8 cellular contexts compared by ENCODE assay signal in the genomic region with DNA sequence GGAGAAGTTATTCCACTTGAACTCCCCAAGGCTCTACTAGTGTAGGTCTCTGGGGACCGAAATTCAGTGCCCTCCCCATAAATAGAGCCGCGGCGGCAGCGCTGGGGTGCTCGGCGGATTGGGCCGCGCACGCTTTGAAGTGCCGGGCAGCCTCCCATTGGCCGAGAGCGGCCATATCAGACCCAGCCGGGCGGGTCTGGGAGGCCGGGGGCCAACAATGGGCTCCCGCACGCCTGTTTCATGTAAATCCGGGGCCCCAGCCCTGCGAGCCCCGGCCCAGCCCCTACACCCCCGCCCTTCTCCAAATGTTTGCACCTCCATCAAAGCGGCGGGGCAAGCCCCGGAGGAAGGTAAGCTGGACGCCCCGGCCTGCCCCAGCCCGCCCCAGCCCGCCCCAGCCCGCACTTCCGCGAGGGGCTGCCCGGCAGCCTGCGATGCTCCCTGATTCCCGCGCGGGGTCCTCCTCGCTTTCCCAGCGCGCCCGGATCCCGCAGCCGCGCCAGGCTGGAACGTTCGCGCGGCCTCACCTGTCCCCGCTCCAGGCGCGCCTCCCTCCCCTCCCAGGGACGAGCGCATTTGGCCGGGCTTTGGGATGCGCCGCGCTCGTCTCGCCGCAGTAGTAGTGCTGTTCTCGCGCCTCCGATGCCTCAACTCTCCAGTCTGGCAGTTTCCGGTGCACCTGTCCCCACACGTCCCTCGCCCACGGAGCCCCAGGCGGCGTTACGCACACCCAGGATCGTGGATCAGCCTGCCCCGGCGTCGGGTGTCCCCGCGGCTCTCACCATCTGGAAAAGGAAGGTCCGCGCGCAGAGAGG. TPM values are rescaled to one million over a fixed set of nuclear protein-coding genes. Genes with fewer than 3 reads are reported as not detected.
DNase-seq lines count a peak whose midpoint lies in the region; ATAC-seq and TF ChIP-seq lines count a peak whose summit lies in the region.

A gene with protein sequence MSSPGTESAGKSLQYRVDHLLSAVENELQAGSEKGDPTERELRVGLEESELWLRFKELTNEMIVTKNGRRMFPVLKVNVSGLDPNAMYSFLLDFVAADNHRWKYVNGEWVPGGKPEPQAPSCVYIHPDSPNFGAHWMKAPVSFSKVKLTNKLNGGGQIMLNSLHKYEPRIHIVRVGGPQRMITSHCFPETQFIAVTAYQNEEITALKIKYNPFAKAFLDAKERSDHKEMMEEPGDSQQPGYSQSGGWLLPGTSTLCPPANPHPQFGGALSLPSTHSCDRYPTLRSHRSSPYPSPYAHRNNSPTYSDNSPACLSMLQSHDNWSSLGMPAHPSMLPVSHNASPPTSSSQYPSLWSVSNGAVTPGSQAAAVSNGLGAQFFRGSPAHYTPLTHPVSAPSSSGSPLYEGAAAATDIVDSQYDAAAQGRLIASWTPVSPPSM (minus strand): TSS at position 51 of the 815 bp plus-strand sequence. CDS start 260 bp downstream, outside the sequence.

- DNase-seq in CD14-positive monocyte (ENCODE audit: low spot score) (no peak), mesendoderm (peak; percentile 92), H4 (ENCODE audit: low spot score) (no peak)
- peak; percentile 32 for DNase-seq in activated CD8-positive, alpha-beta T cell treated with anti-CD3 and anti-CD28 coated beads for 36 hours
- no peak for DNase-seq in stimulated activated CD8-positive, alpha-beta memory T cell treated with anti-CD3 and anti-CD28 coated beads, Interleukin-4, amount 100 ng/mL, for 48 hours

- H3K9me3 Mint-ChIP-seq in CD14-positive monocyte: peaks cover 0 to 11% (median 3%) of the 10 kb centered on the region in 7 donors
- H3K9me3 Mint-ChIP-seq in activated CD8-positive, alpha-beta T cell treated with anti-CD3 and anti-CD28 coated beads for 36 hours: no peaks in the 10 kb centered on the region

- peak within 1 kb of the TSS; percentile 64 for H3K9ac ChIP-seq in mesendoderm (ENCODE audit: low read length)

- peak within 1 kb of the TSS; percentile 22 for H3K27ac ChIP-seq in mesendoderm (ENCODE audit: low read depth, low read length)

- H3K56ac ChIP-seq in mesendoderm (ENCODE audit: low read length): peak within 1 kb of the TSS; percentile 93

- no peak for TF ChIP-seq CTCF in CD14-positive monocyte (IDR thresholded peaks at IDR 0.05)
- TF ChIP-seq CTCF in activated CD8-positive, alpha-beta T cell treated with anti-CD3 and anti-CD28 coated beads for 36 hours (IDR thresholded peaks at IDR 0.05): no peak

- H2AK5ac ChIP-seq in mesendoderm (ENCODE audit: low read length): no peak within 1 kb of the TSS

- peak within 1 kb of the TSS; percentile 83 for H3K23ac ChIP-seq in mesendoderm (ENCODE audit: low read length)

- peaks cover 40% of the 10 kb centered on the region for H3K79me2 ChIP-seq in mesendoderm (ENCODE audit: control insufficient read depth, insufficient read depth, low read length)

- H3K18ac ChIP-seq in mesendoderm (ENCODE audit: low read length): peak within 1 kb of the TSS; percentile 78

- H3K79me1 ChIP-seq in mesendoderm (ENCODE audit: low read length): peaks cover 8% of the 10 kb centered on the region

- H3K36me3 Mint-ChIP-seq in CD14-positive monocyte: peaks cover 0 to 2% of the 10 kb centered on the region in 2 donors
- H3K36me3 Mint-ChIP-seq in activated CD8-positive, alpha-beta T cell treated with anti-CD3 and anti-CD28 coated beads for 36 hours (ENCODE audit: low read depth): no peaks in the 10 kb centered on the region

- no peak within 1 kb of the TSS for H3K27ac Mint-ChIP-seq in CD14-positive monocyte
- H3K27ac Mint-ChIP-seq in activated CD8-positive, alpha-beta T cell treated with anti-CD3 and anti-CD28 coated beads for 36 hours: no peak within 1 kb of the TSS

- no peaks in the 10 kb centered on the region for H3K36me3 ChIP-seq in mesendoderm (ENCODE audit: control insufficient read depth, insufficient read depth, low read length)

- peak; percentile 67 for ATAC-seq in GM18909 (IDR thresholded peaks at IDR 0.05; ENCODE audit: poor library complexity, unreplicated experiment)
- ATAC-seq in activated CD8-positive, alpha-beta T cell treated with anti-CD3 and anti-CD28 coated beads for 36 hours: peak; percentile 47
- ATAC-seq in GM21723 (IDR thresholded peaks at IDR 0.05; ENCODE audit: unreplicated experiment): no peak
- no peak for ATAC-seq in GM18858 (IDR thresholded peaks at IDR 0.05; ENCODE audit: unreplicated experiment)

- CTCF ChIA-PET in activated CD8-positive, alpha-beta T cell treated with anti-CD3 and anti-CD28 coated beads for 36 hours (lab: Charles Lee): no interaction called here

- POLR2A ChIA-PET in activated CD8-positive, alpha-beta T cell treated with anti-CD3 and anti-CD28 coated beads for 36 hours (lab: Charles Lee): no interaction called here

- no peak within 1 kb of the TSS for H4K5ac ChIP-seq in mesendoderm (ENCODE audit: low read length)

- H3K27me3 Mint-ChIP-seq in CD14-positive monocyte (ENCODE audit: low read depth in 3 of 3): peaks cover 69 to 81% (median 75%) of the 10 kb centered on the region in 3 donors
- H3K27me3 Mint-ChIP-seq in activated CD8-positive, alpha-beta T cell treated with anti-CD3 and anti-CD28 coated beads for 36 hours: peaks cover 62% of the 10 kb centered on the region

- H3K4me1 ChIP-seq in mesendoderm (ENCODE audit: control insufficient read depth, low read depth, low read length): peaks cover 18% of the 10 kb centered on the region

- peak within 1 kb of the TSS; percentile 92 for H3K4me2 ChIP-seq in mesendoderm (ENCODE audit: low read length)

- H3K4me1 Mint-ChIP-seq in CD14-positive monocyte: peaks cover 14% of the 10 kb centered on the region
- H3K4me1 Mint-ChIP-seq in activated CD8-positive, alpha-beta T cell treated with anti-CD3 and anti-CD28 coated beads for 36 hours (ENCODE audit: low read depth): peaks cover 6% of the 10 kb centered on the region

- intact Hi-C loops in CD14-positive monocyte (cut with micrococcal nuclease): no loop called here
- intact Hi-C loops in activated CD8-positive, alpha-beta T cell treated with anti-CD3 and anti-CD28 coated beads for 36 hours (cut with micrococcal nuclease): no loop called here

- no peak within 1 kb of the TSS for H2BK120ac ChIP-seq in mesendoderm (ENCODE audit: low read depth, low read length)

- WGBS in mesendoderm (ENCODE audit: extremely low coverage, insufficient coverage, low lambda C conversion rate): no CpG with 5 or more reads among the region's 79 CpGs

- H3K4me3 ChIP-seq in mesendoderm (ENCODE audit: low read length): peak within 1 kb of the TSS; percentile 78

- H2BK15ac ChIP-seq in mesendoderm (replicated peaks; ENCODE audit: low read depth): no peak within 1 kb of the TSS

- H3K27me3 ChIP-seq in mesendoderm (ENCODE audit: insufficient read depth, low read length, poor library complexity): no peaks in the 10 kb centered on the region

- peak within 1 kb of the TSS; percentile 24 for H3K4ac ChIP-seq in mesendoderm (ENCODE audit: low read depth, low read length)

- peak within 1 kb of the TSS; percentile 58 to 90 for H3K4me3 Mint-ChIP-seq in CD14-positive monocyte
- peak within 1 kb of the TSS; percentile 60 for H3K4me3 Mint-ChIP-seq in activated CD8-positive, alpha-beta T cell treated with anti-CD3 and anti-CD28 coated beads for 36 hours

- H2BK5ac ChIP-seq in mesendoderm (ENCODE audit: low read length): no peak within 1 kb of the TSS

- H4K8ac ChIP-seq in mesendoderm (ENCODE audit: low read depth, low read length): no peak within 1 kb of the TSS

RNA-seq across cellular contexts. Expression of the gene that starts here (rescaled TPM):
- not detected for polyA plus RNA-seq in CD14-positive monocyte
- not detected for total RNA-seq in activated CD8-positive, alpha-beta T cell treated with anti-CD3 and anti-CD28 coated beads for 36 hours
- 168 TPM for polyA plus RNA-seq in mesendoderm (2013, experiment 1 of 2)
- 162 TPM for polyA plus RNA-seq in mesendoderm (2013, experiment 2 of 2)
- not detected in 2 replicates for total RNA-seq in H4 (2014; rRNA removed; shearing (Covaris generic))

Comparison
In these comparisons a context has a peak if more than half of its experiments do, and no peak if none do; other contexts are left out.
1. Peak in DNase-seq and ATAC-seq in activated CD8-positive, alpha-beta T cell treated with anti-CD3 and anti-CD28 coated beads for 36 hours; RNA of the gene not detected or under 1 TPM.